ENCODE assay signal across 8 cellular contexts in genomic region chr1:9292361-9293240, GRCh38. TPM values are rescaled to one million over a fixed set of nuclear protein-coding genes. Genes with fewer than 3 reads are reported as not detected.
DNase-seq lines count a peak whose midpoint lies in the region; ATAC-seq and TF ChIP-seq lines count a peak whose summit lies in the region.

Gene SPSB1 (plus strand): TSS chr1:9292894. CDS start chr1:9355892, 62,998 bp downstream.

- peaks cover 12% of the 10 kb centered on the region for H3K9me3 Mint-ChIP-seq in activated T-helper 2 cell treated with anti-CD3 and anti-CD28 coated beads, Interferon-gamma antibody, Interleukin-2, Interleukin-4, amounts not matched to agents 10 μg/mL and 5 μg/mL and 100 μg/mL, durations not matched to agents 14 hours and 24 hours and 36 hours
- H3K9me3 Mint-ChIP-seq in naive thymus-derived CD8-positive, alpha-beta T cell = peaks cover 0 to 7% (median 4%) of the 10 kb centered on the region in 9 donors

- peaks cover 7% of the 10 kb centered on the region for H3K36me3 Mint-ChIP-seq in activated T-helper 2 cell treated with anti-CD3 and anti-CD28 coated beads, Interferon-gamma antibody, Interleukin-2, Interleukin-4, amounts not matched to agents 10 μg/mL and 5 μg/mL and 100 μg/mL, durations not matched to agents 14 hours and 24 hours and 36 hours (ENCODE audit: low read depth)
- H3K36me3 Mint-ChIP-seq in naive thymus-derived CD8-positive, alpha-beta T cell = peaks cover 0 to 5% (median 2%) of the 10 kb centered on the region in 3 donors

- H3K4me3 ChIP-seq in subcutaneous abdominal adipose tissue (ENCODE audit: low read depth in 1 of 5, low read length in 5 of 5) = peak within 1 kb of the TSS; percentile 77 to 99 (median 95)

- peak within 1 kb of the TSS; percentile 74 to 87 (median 83) for H3K9ac ChIP-seq in subcutaneous abdominal adipose tissue (ENCODE audit: low read length in 5 of 5)

- H3K27me3 ChIP-seq in subcutaneous abdominal adipose tissue (ENCODE audit: control insufficient read depth in 5 of 5, insufficient read depth in 4 of 5, low read length in 5 of 5) = no peaks in the 10 kb centered on the region

- peak within 1 kb of the TSS; percentile 27 for H3K4me3 Mint-ChIP-seq in activated T-helper 2 cell treated with anti-CD3 and anti-CD28 coated beads, Interferon-gamma antibody, Interleukin-2, Interleukin-4, amounts not matched to agents 10 μg/mL and 5 μg/mL and 100 μg/mL, durations not matched to agents 14 hours and 24 hours and 36 hours (ENCODE audit: low read depth)
- peak within 1 kb of the TSS; percentile 60 to 86 (median 68) for H3K4me3 Mint-ChIP-seq in naive thymus-derived CD8-positive, alpha-beta T cell

- peak within 1 kb of the TSS; percentile 98 for H3K27ac ChIP-seq in subcutaneous abdominal adipose tissue (ENCODE audit: low read depth, low read length)

- intact Hi-C loops in activated T-helper 2 cell treated with anti-CD3 and anti-CD28 coated beads, Interferon-gamma antibody, Interleukin-2, Interleukin-4, amounts not matched to agents 10 μg/mL and 5 μg/mL and 100 μg/mL, durations not matched to agents 14 hours and 24 hours and 36 hours (cut with micrococcal nuclease) = loop anchor here (2.0 to 5.0 kb wide), 3 partner anchors 18 to 135 kb away; no protein-coding TSS in a partner anchor

- peaks cover 0 to 7% (median 5%) of the 10 kb centered on the region in 5 donors for H3K9me3 ChIP-seq in subcutaneous abdominal adipose tissue (ENCODE audit: control insufficient read depth in 5 of 5, low read length in 5 of 5)

- DNase-seq in DMS53 treated with DMSO at 0.1 percent for 48 hours (lab: John Stamatoyannopoulos, UW; ENCODE audit: unreplicated experiment) = peak; percentile 34
- DNase-seq in activated T-helper 2 cell treated with anti-CD3 and anti-CD28 coated beads, Interferon-gamma antibody, Interleukin-2, Interleukin-4, amounts not matched to agents 10 μg/mL and 5 μg/mL and 100 μg/mL, durations not matched to agents 14 hours and 24 hours and 36 hours (ENCODE audit: low spot score) = peak; percentile 55
- peak; percentile 82 for DNase-seq in fibroblast of peridontal ligament (ENCODE audit: extremely low read depth)
- DNase-seq in naive thymus-derived CD8-positive, alpha-beta T cell = peak; percentile 24 to 79 (median 58)

- no peaks in the 10 kb centered on the region for H3K27me3 Mint-ChIP-seq in activated T-helper 2 cell treated with anti-CD3 and anti-CD28 coated beads, Interferon-gamma antibody, Interleukin-2, Interleukin-4, amounts not matched to agents 10 μg/mL and 5 μg/mL and 100 μg/mL, durations not matched to agents 14 hours and 24 hours and 36 hours (ENCODE audit: low read depth)
- peaks cover 0 to 3% (median 0%) of the 10 kb centered on the region in 5 donors for H3K27me3 Mint-ChIP-seq in naive thymus-derived CD8-positive, alpha-beta T cell

- H3K4me1 ChIP-seq in subcutaneous abdominal adipose tissue (ENCODE audit: control insufficient read depth in 5 of 5, insufficient read depth in 5 of 5, low read length in 5 of 5) = peaks cover 14 to 69% (median 63%) of the 10 kb centered on the region in 5 donors

- peaks cover 0 to 3% (median 0%) of the 10 kb centered on the region in 5 donors for H3K36me3 ChIP-seq in subcutaneous abdominal adipose tissue (ENCODE audit: control insufficient read depth in 5 of 5, insufficient read depth in 5 of 5, low read length in 5 of 5)

- peaks cover 29% of the 10 kb centered on the region for H3K4me1 Mint-ChIP-seq in activated T-helper 2 cell treated with anti-CD3 and anti-CD28 coated beads, Interferon-gamma antibody, Interleukin-2, Interleukin-4, amounts not matched to agents 10 μg/mL and 5 μg/mL and 100 μg/mL, durations not matched to agents 14 hours and 24 hours and 36 hours (ENCODE audit: low read depth)
- peaks cover 0 to 11% (median 8%) of the 10 kb centered on the region in 4 donors for H3K4me1 Mint-ChIP-seq in naive thymus-derived CD8-positive, alpha-beta T cell

- H3K27ac Mint-ChIP-seq in activated T-helper 2 cell treated with anti-CD3 and anti-CD28 coated beads, Interferon-gamma antibody, Interleukin-2, Interleukin-4, amounts not matched to agents 10 μg/mL and 5 μg/mL and 100 μg/mL, durations not matched to agents 14 hours and 24 hours and 36 hours = no peak within 1 kb of the TSS
- H3K27ac Mint-ChIP-seq in naive thymus-derived CD8-positive, alpha-beta T cell = peak within 1 kb of the TSS in 3 of 10 donors; percentile 54 to 79 (median 60)

- POLR2A ChIA-PET in naive thymus-derived CD8-positive, alpha-beta T cell (lab: Charles Lee) = interaction anchor here (0.8 to 1.0 kb wide), 2 partner anchors 167 to 203 kb away, joined by 3 read pairs; no protein-coding TSS in a partner anchor

- ATAC-seq in HG02852 (IDR thresholded peaks at IDR 0.05; ENCODE audit: unreplicated experiment) (peak; percentile 49), GM19328 (IDR thresholded peaks at IDR 0.05; ENCODE audit: unreplicated experiment) (no peak)
- peak; percentile 69 to 73 for ATAC-seq in naive thymus-derived CD8-positive, alpha-beta T cell

TF ChIP-seq in PFSK-1, 5 proteins besides CTCF, POLR2A, EP300 and RAD21:
- TF ChIP-seq TAF1 (IDR thresholded peaks at IDR 0.05; ENCODE audit: borderline replicate concordance, insufficient read depth, low read length) = peak; percentile 78; the same call in 1 of the 2 replicates
- TF ChIP-seq POLR2AphosphoS5 (IDR thresholded peaks at IDR 0.05; ENCODE audit: low read depth, low read length) = peak; percentile 79
- no peak for TF ChIP-seq REST (IDR thresholded peaks at IDR 0.05; ENCODE audit: insufficient read depth in 1 of 2, low read depth in 2 of 2, low read length in 2 of 2)

RNA-seq across cellular contexts. Expression of gene SPSB1, which starts in this region (rescaled TPM):
- polyA plus RNA-seq in PFSK-1 (2012; ENCODE audit: insufficient read length, low read depth) = 34.9 TPM
- total RNA-seq in activated T-helper 2 cell treated with anti-CD3 and anti-CD28 coated beads, Interferon-gamma antibody, Interleukin-2, Interleukin-4, amounts not matched to agents 10 μg/mL and 5 μg/mL and 100 μg/mL, durations not matched to agents 14 hours and 24 hours and 36 hours = 7.1 and 7.5 TPM in 2 replicates
- 1 to 10 TPM; 1.5 TPM for total RNA-seq in naive thymus-derived CD8-positive, alpha-beta T cell
- polyA plus RNA-seq in naive thymus-derived CD8-positive, alpha-beta T cell = 1 to 10 TPM in 2 of 3 donors, under 1 TPM in 1; 0.44 to 1.7 (median 1.2) TPM
